ENCODE assay signal across 3 cellular contexts in genomic region chr2:119024568-119024967, GRCh38.
"Had no signal": no experiment of that assay in that cellular context is flagged by ENCODE, and none has a peak within 500 bp of the region (broad histone marks: within the 10 kb centered on the region; RNA-seq: fewer than 3 reads in every experiment).

No MANE protein-coding gene starts in this region.

- ATAC-seq: GM12878 had no signal

- DNase-seq: GDM1, GF-D8 had no signal

- H3K4me3 ChIP-seq: GM12878 had no signal
